1 cellular context compared by ENCODE assay signal in genomic region chr6:159790149-159790946, GRCh38.
A peak's percentile ranks its signal among the peaks of the same experiment; 100 is the strongest.
TF ChIP-seq lines count a peak whose summit lies in the region.

TSS of gene MRPL18 (plus strand) at chr6:159790467. CDS start at chr6:159790588, 121 bp downstream.

TF ChIP-seq in HepG2, 621 proteins besides CTCF, POLR2A, EP300 and RAD21 (continued from another document and continues in another):
- TF ChIP-seq MLXIP (CRISPR knock-in tag; IDR thresholded peaks at IDR 0.05; ENCODE audit: borderline replicate concordance) = no peak
- no peak for TF ChIP-seq MBD4 (IDR thresholded peaks at IDR 0.05; ENCODE audit: borderline replicate concordance, low read length)
- TF ChIP-seq ZMYM3 (CRISPR knock-in tag; IDR thresholded peaks at IDR 0.05) = no peak
- no peak for TF ChIP-seq THAP7 (CRISPR knock-in tag; IDR thresholded peaks at IDR 0.05)
- peak; percentile 62 for TF ChIP-seq BRD4 (CRISPR knock-in tag; IDR thresholded peaks at IDR 0.05)
- no peak for TF ChIP-seq ZBTB8A (CRISPR knock-in tag; IDR thresholded peaks at IDR 0.05; ENCODE audit: borderline replicate concordance, low read depth)
- TF ChIP-seq ZNF160 (CRISPR knock-in tag; IDR thresholded peaks at IDR 0.05) = no peak
- 0 out of 2 replicates have a peak, but pooled peaks have one; percentile 8 for TF ChIP-seq ZNF33B (CRISPR knock-in tag; IDR thresholded peaks at IDR 0.05)
- TF ChIP-seq NFYB (CRISPR knock-in tag; IDR thresholded peaks at IDR 0.05) = peak; percentile 94
- no peak for TF ChIP-seq ZSCAN12 (CRISPR knock-in tag; IDR thresholded peaks at IDR 0.05)
- TF ChIP-seq ZNF607 (CRISPR knock-in tag; IDR thresholded peaks at IDR 0.05; ENCODE audit: borderline replicate concordance) = no peak
- no peak for TF ChIP-seq ZNF407 (CRISPR knock-in tag; IDR thresholded peaks at IDR 0.05; ENCODE audit: not compliant biosample characterization)
- no peak for TF ChIP-seq POGK (CRISPR knock-in tag; conservative IDR thresholded peaks at IDR 0.05)
- TF ChIP-seq ZNF17 (CRISPR knock-in tag; IDR thresholded peaks at IDR 0.05) = no peak
- TF ChIP-seq MIXL1 (CRISPR knock-in tag; IDR thresholded peaks at IDR 0.05) = 0 out of 2 replicates have a peak, but pooled peaks have one; percentile 29
- TF ChIP-seq ZFP1 (CRISPR knock-in tag; IDR thresholded peaks at IDR 0.05) = no peak
- TF ChIP-seq ZNF549 (CRISPR knock-in tag; IDR thresholded peaks at IDR 0.05) = no peak
- no peak for TF ChIP-seq ZNF839 (CRISPR knock-in tag; IDR thresholded peaks at IDR 0.05; ENCODE audit: borderline replicate concordance)
- TF ChIP-seq KDM1A (CRISPR knock-in tag; IDR thresholded peaks at IDR 0.05) = no peak
- TF ChIP-seq ZNF580 (CRISPR knock-in tag; IDR thresholded peaks at IDR 0.05; ENCODE audit: borderline replicate concordance, low read depth) = no peak
- no peak for TF ChIP-seq DDIT3 (CRISPR knock-in tag; IDR thresholded peaks at IDR 0.05)
- TF ChIP-seq ZFYVE20 (CRISPR knock-in tag; IDR thresholded peaks at IDR 0.05; ENCODE audit: borderline replicate concordance, low read depth) = no peak
- TF ChIP-seq FOXA3 (CRISPR knock-in tag; IDR thresholded peaks at IDR 0.05) = no peak
- TF ChIP-seq ADNP (CRISPR knock-in tag; IDR thresholded peaks at IDR 0.05) = no peak
- TF ChIP-seq ZNF484 (CRISPR knock-in tag; IDR thresholded peaks at IDR 0.05; ENCODE audit: borderline replicate concordance, low read depth) = no peak
- TF ChIP-seq ZNF101 (CRISPR knock-in tag; IDR thresholded peaks at IDR 0.05; ENCODE audit: borderline replicate concordance, low read depth) = no peak
- no peak for TF ChIP-seq KLF6 (CRISPR knock-in tag; IDR thresholded peaks at IDR 0.05)
- no peak for TF ChIP-seq PRDM15 (CRISPR knock-in tag; IDR thresholded peaks at IDR 0.05)
- 0 out of 2 replicates have a peak, but pooled peaks have one; percentile 18 for TF ChIP-seq ZKSCAN1 (IDR thresholded peaks at IDR 0.05; ENCODE audit: low read length)
- peak; percentile 59; the same call in 1 of the 2 replicates for TF ChIP-seq KDM2A (CRISPR knock-in tag; IDR thresholded peaks at IDR 0.05; ENCODE audit: borderline replicate concordance, low read depth)
- no peak for TF ChIP-seq ZNF775 (CRISPR knock-in tag; IDR thresholded peaks at IDR 0.05; ENCODE audit: borderline replicate concordance)
- peak; percentile 36; the same call in 1 of the 2 replicates for TF ChIP-seq ZNF547 (CRISPR knock-in tag; IDR thresholded peaks at IDR 0.05)
- no peak for TF ChIP-seq ZNF670 (CRISPR knock-in tag; IDR thresholded peaks at IDR 0.05; ENCODE audit: borderline replicate concordance)
- TF ChIP-seq MYPOP (CRISPR knock-in tag; IDR thresholded peaks at IDR 0.05) = no peak
- TF ChIP-seq ETS1 (CRISPR knock-in tag; IDR thresholded peaks at IDR 0.05) = no peak
- 0 out of 2 replicates have a peak, but pooled peaks have one; percentile 16 for TF ChIP-seq U2AF2 (IDR thresholded peaks at IDR 0.05; ENCODE audit: low read depth, low read length)
- no peak; the same call in 1 of the 2 replicates for TF ChIP-seq ZBTB34 (CRISPR knock-in tag; IDR thresholded peaks at IDR 0.05)
- TF ChIP-seq HDAC6 (IDR thresholded peaks at IDR 0.05; ENCODE audit: low read depth, low read length) = no peak
- TF ChIP-seq ZNF558 (CRISPR knock-in tag; IDR thresholded peaks at IDR 0.05; ENCODE audit: borderline replicate concordance) = no peak
